13 cellular contexts compared by ENCODE assay signal in the genomic region with DNA sequence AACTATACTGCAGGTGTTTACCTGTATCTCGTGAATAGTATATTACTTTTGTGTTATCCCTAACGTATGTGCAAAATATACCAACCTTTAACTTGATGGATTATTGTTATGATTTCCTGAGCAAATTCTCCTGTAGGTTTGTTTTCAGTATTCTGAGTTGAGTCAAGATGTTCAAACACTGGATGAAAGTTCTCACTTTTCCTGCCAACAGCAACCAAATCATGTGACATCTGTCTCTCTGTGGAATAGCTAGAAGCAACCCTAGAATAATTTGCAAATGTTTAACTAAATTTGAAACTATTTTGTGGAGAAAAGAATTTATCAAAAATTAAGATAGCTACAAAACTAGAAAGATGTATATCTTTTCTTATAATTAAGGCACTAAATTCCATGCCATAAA.
"Had no signal": no experiment of that assay in that cellular context is flagged by ENCODE, and none has a peak within 500 bp of the region (broad histone marks: within the 10 kb centered on the region; RNA-seq: fewer than 3 reads in every experiment).

No MANE protein-coding gene starts in this region.

- H3K4me3 ChIP-seq: gastrocnemius medialis, ovary, transverse colon, vagina had no signal

- H3K27ac Mint-ChIP-seq: activated naive CD8-positive, alpha-beta T cell treated with anti-CD3 and anti-CD28 coated beads for 36 hours; activated T-helper 1 cell treated with anti-CD3 and anti-CD28 coated beads, Interleukin-12 subunit alpha, Interleukin-12 subunit beta, Interleukin-2, Interleukin-4 antibody, amounts not matched to agents 30 ng/mL and 10 ng/mL and 1 ng/mL, durations not matched to agents 14 hours and 24 hours and 36 hours; stimulated activated effector memory CD8-positive, alpha-beta T cell treated with anti-CD3 and anti-CD28 coated beads, Interleukin-12 subunit alpha, Interleukin-12 subunit beta, amount 100 ng/mL, for 72 hours; T-helper 2 cell treated with Interferon-gamma antibody and Interleukin-4, amounts not matched to agents 5 μg/mL and 100 μg/mL, for 36 hours had no signal

- H3K27me3 ChIP-seq: brain microvascular endothelial cell, gastrocnemius medialis, ovary, transverse colon, vagina had no signal

- H3K27ac ChIP-seq: brain microvascular endothelial cell, gastrocnemius medialis, ovary, transverse colon, vagina had no signal

- H3K9me3 ChIP-seq: gastrocnemius medialis, ovary, transverse colon, vagina had no signal

- H3K27me3 Mint-ChIP-seq: activated naive CD8-positive, alpha-beta T cell treated with anti-CD3 and anti-CD28 coated beads for 36 hours had no signal

- H3K4me3 Mint-ChIP-seq: activated naive CD8-positive, alpha-beta T cell treated with anti-CD3 and anti-CD28 coated beads for 36 hours; activated T-helper 1 cell treated with anti-CD3 and anti-CD28 coated beads, Interleukin-12 subunit alpha, Interleukin-12 subunit beta, Interleukin-2, Interleukin-4 antibody, amounts not matched to agents 30 ng/mL and 10 ng/mL and 1 ng/mL, durations not matched to agents 14 hours and 24 hours and 36 hours; neural crest cell; stimulated activated effector memory CD8-positive, alpha-beta T cell treated with anti-CD3 and anti-CD28 coated beads, Interleukin-12 subunit alpha, Interleukin-12 subunit beta, amount 100 ng/mL, for 72 hours; T-helper 2 cell treated with Interferon-gamma antibody and Interleukin-4, amounts not matched to agents 5 μg/mL and 100 μg/mL, for 36 hours had no signal

- H3K9me3 Mint-ChIP-seq: activated naive CD8-positive, alpha-beta T cell treated with anti-CD3 and anti-CD28 coated beads for 36 hours; activated T-helper 1 cell treated with anti-CD3 and anti-CD28 coated beads, Interleukin-12 subunit alpha, Interleukin-12 subunit beta, Interleukin-2, Interleukin-4 antibody, amounts not matched to agents 30 ng/mL and 10 ng/mL and 1 ng/mL, durations not matched to agents 14 hours and 24 hours and 36 hours; stimulated activated effector memory CD8-positive, alpha-beta T cell treated with anti-CD3 and anti-CD28 coated beads, Interleukin-12 subunit alpha, Interleukin-12 subunit beta, amount 100 ng/mL, for 72 hours; T-helper 2 cell treated with Interferon-gamma antibody and Interleukin-4, amounts not matched to agents 5 μg/mL and 100 μg/mL, for 36 hours had no signal

- DNase-seq: activated naive CD8-positive, alpha-beta T cell treated with anti-CD3 and anti-CD28 coated beads for 36 hours; brain microvascular endothelial cell; effector CD8-positive, alpha-beta T cell; gastrocnemius medialis; islet precursor cell; ovary; SW 1271; transverse colon had no signal

- H3K4me1 ChIP-seq: gastrocnemius medialis, transverse colon, vagina had no signal

- ATAC-seq: gastrocnemius medialis; stimulated activated effector memory CD8-positive, alpha-beta T cell treated with anti-CD3 and anti-CD28 coated beads, Interleukin-12 subunit alpha, Interleukin-12 subunit beta, amount 100 ng/mL, for 72 hours had no signal

- H3K4me1 Mint-ChIP-seq: activated naive CD8-positive, alpha-beta T cell treated with anti-CD3 and anti-CD28 coated beads for 36 hours; neural crest cell; stimulated activated effector memory CD8-positive, alpha-beta T cell treated with anti-CD3 and anti-CD28 coated beads, Interleukin-12 subunit alpha, Interleukin-12 subunit beta, amount 100 ng/mL, for 72 hours had no signal

- H3K36me3 ChIP-seq: brain microvascular endothelial cell, gastrocnemius medialis, ovary, transverse colon, vagina had no signal
